35 cellular contexts compared by ENCODE assay signal in genomic region chrX:70124678-70125077, GRCh38. TPM values are rescaled to one million over a fixed set of nuclear protein-coding genes. Genes with fewer than 3 reads are reported as not detected.
"Had no signal": no experiment of that assay in that cellular context is flagged by ENCODE, and none has a peak within 500 bp of the region (broad histone marks: within the 10 kb centered on the region; RNA-seq: fewer than 3 reads in every experiment).

No MANE protein-coding gene starts in this region.

- H3K36me3 Mint-ChIP-seq: natural killer cell; neural progenitor cell; stimulated activated memory B cell treated with anti-CD40 and anti-IgM and Interleukin-4, amounts not matched to agents 10 μg/mL and 1 μg/mL and 100 μg/mL, for 72 hours; type B pancreatic cell had no signal

- H3K4me1 Mint-ChIP-seq: natural killer cell; nephron; stimulated activated memory B cell treated with anti-CD40 and anti-IgM and Interleukin-4, amounts not matched to agents 10 μg/mL and 1 μg/mL and 100 μg/mL, for 72 hours had no signal

- H3K4me3 Mint-ChIP-seq: natural killer cell; nephron; neural progenitor cell; stimulated activated memory B cell treated with anti-CD40 and anti-IgM and Interleukin-4, amounts not matched to agents 10 μg/mL and 1 μg/mL and 100 μg/mL, for 72 hours; stimulated activated naive CD8-positive, alpha-beta T cell treated with anti-CD3 and anti-CD28 coated beads, Interleukin-15, amount 100 ng/mL, for 72 hours; type B pancreatic cell had no signal

- H3K27me3 ChIP-seq: neural progenitor cell, ovary, spleen, suprapubic skin, testis, tibial artery, transverse colon, upper lobe of right lung, uterus had no signal

- H2AFZ ChIP-seq: neural progenitor cell, parathyroid adenoma had no signal

- H3K9me3 Mint-ChIP-seq: natural killer cell; stimulated activated memory B cell treated with anti-CD40 and anti-IgM and Interleukin-4, amounts not matched to agents 10 μg/mL and 1 μg/mL and 100 μg/mL, for 72 hours; stimulated activated naive CD8-positive, alpha-beta T cell treated with anti-CD3 and anti-CD28 coated beads, Interleukin-15, amount 100 ng/mL, for 72 hours; type B pancreatic cell had no signal

- H3K4me3 ChIP-seq: neural progenitor cell, ovary, psoas muscle, skin epidermis, smooth muscle cell, spleen, suprapubic skin, testis, tibial artery, transverse colon, upper lobe of right lung, uterus had no signal

- ATAC-seq: natural killer cell; psoas muscle; right cardiac atrium; sciatic nerve; stimulated activated memory B cell treated with anti-CD40 and anti-IgM and Interleukin-4, amounts not matched to agents 10 μg/mL and 1 μg/mL and 100 μg/mL, for 72 hours; stimulated activated naive CD8-positive, alpha-beta T cell treated with anti-CD3 and anti-CD28 coated beads, Interleukin-15, amount 100 ng/mL, for 72 hours; stimulated activated naive CD8-positive, alpha-beta T cell treated with anti-CD3 and anti-CD28 coated beads, Interleukin-15, Interleukin-2, amounts not matched to agents 100 U/mL and 50 U/mL, for 24 hours; upper lobe of right lung had no signal

- H3K9ac ChIP-seq: neural progenitor cell, parathyroid adenoma had no signal

- H3K36me3 ChIP-seq: neural progenitor cell, ovary, spleen, suprapubic skin, tibial artery, transverse colon, upper lobe of right lung, uterus had no signal

- DNase-seq: natural killer cell; occipital lobe; ovary; posterior cingulate gyrus; psoas muscle; right cardiac atrium; spleen; stimulated activated CD4-positive, alpha-beta T cell treated with anti-CD3 and anti-CD28 coated beads, Interleukin-12 subunit alpha, Interleukin-12 subunit beta, amount 100 ng/mL, for 4 hours; stimulated activated CD4-positive, alpha-beta T cell treated with anti-CD3 and anti-CD28 coated beads, Interleukin-1b, Interleukin-23, amount 100 ng/mL, for 48 hours; stimulated activated CD4-positive, alpha-beta T cell treated with anti-CD3 and anti-CD28 coated beads, Interleukin-4, amount 100 ng/mL, for 1 hour; stimulated activated CD4-positive, alpha-beta T cell treated with anti-CD3 and anti-CD28 coated beads, Interleukin-4, amount 100 ng/mL, for 4 hours; stimulated activated CD8-positive, alpha-beta memory T cell treated with anti-CD3 and anti-CD28 coated beads, Interleukin-4, amount 100 ng/mL, for 48 hours; stimulated activated naive CD4-positive, alpha-beta T cell; stimulated activated naive CD8-positive, alpha-beta T cell treated with anti-CD3 and anti-CD28 coated beads, Interleukin-15, amount 100 ng/mL, for 72 hours; stimulated activated naive CD8-positive, alpha-beta T cell treated with anti-CD3 and anti-CD28 coated beads, Interleukin-15, Interleukin-2, amounts not matched to agents 100 U/mL and 50 U/mL, for 24 hours; substantia nigra; testis; tibial artery; transverse colon; upper lobe of right lung; uterus had no signal

- H3K4me2 ChIP-seq: neural progenitor cell, smooth muscle cell had no signal

- H3K4me1 ChIP-seq: neural progenitor cell, parathyroid adenoma, psoas muscle, spleen, suprapubic skin, testis, tibial artery, transverse colon, upper lobe of right lung, uterus had no signal

- H3K79me2 ChIP-seq: parathyroid adenoma had no signal

- H3K27ac Mint-ChIP-seq: natural killer cell; nephron; neural progenitor cell; progenitor cell of endocrine pancreas; stimulated activated memory B cell treated with anti-CD40 and anti-IgM and Interleukin-4, amounts not matched to agents 10 μg/mL and 1 μg/mL and 100 μg/mL, for 72 hours; stimulated activated naive CD8-positive, alpha-beta T cell treated with anti-CD3 and anti-CD28 coated beads, Interleukin-15, amount 100 ng/mL, for 72 hours; type B pancreatic cell had no signal

- H3K27me3 Mint-ChIP-seq: progenitor cell of endocrine pancreas; stimulated activated naive CD8-positive, alpha-beta T cell treated with anti-CD3 and anti-CD28 coated beads, Interleukin-15, amount 100 ng/mL, for 72 hours; type B pancreatic cell had no signal

- H3K9me3 ChIP-seq: ovary, psoas muscle, suprapubic skin, testis, tibial artery, transverse colon, upper lobe of right lung, uterus had no signal

- H3K27ac ChIP-seq: neural progenitor cell, ovary, parathyroid adenoma, psoas muscle, skin epidermis, spleen, suprapubic skin, testis, tibial artery, transverse colon, upper lobe of right lung, uterus had no signal

RNA-seq across cellular contexts. Expression of gene DGAT2L6, which starts 52.6 kb away (rescaled TPM):
- total RNA-seq: natural killer cell, occipital lobe, osteoblast, ovary, progenitor cell of endocrine pancreas, psoas muscle, renal cortical epithelial cell, right cardiac atrium, sciatic nerve, smooth muscle cell, spleen, testis, transverse colon, upper lobe of right lung, urinary bladder, uterus had no signal
- polyA plus RNA-seq: neural cell, ovary, psoas muscle, right cardiac atrium, smooth muscle cell, spleen, urinary bladder had no signal
